15 cellular contexts compared by ENCODE assay signal in genomic region chr1:24693827-24694379, GRCh38. TPM values are rescaled to one million over a fixed set of nuclear protein-coding genes. Genes with fewer than 3 reads are reported as not detected.
DNase-seq lines count a peak whose midpoint lies in the region; ATAC-seq, FAIRE-seq and TF ChIP-seq lines count a peak whose summit lies in the region.
"Had no signal": no experiment of that assay in that cellular context is flagged by ENCODE, and none has a peak within 500 bp of the region (broad histone marks: within the 10 kb centered on the region; RNA-seq: fewer than 3 reads in every experiment).

No MANE protein-coding gene starts in this region.

- no TSS peak for BruUV-seq in endothelial cell of umbilical vein (replicated peaks; lab: Mats Ljungman, UMichigan)

- H3K36me3 Mint-ChIP-seq in activated CD4-positive, alpha-beta memory T cell treated with anti-CD3 and anti-CD28 coated beads, Interleukin-2, amount 10 ng/mL, durations not matched to agents 7 days and 5 days (ENCODE audit: low read depth): no peaks in the 10 kb centered on the region
- no peaks in the 10 kb centered on the region for H3K36me3 Mint-ChIP-seq in activated CD4-positive, alpha-beta memory T cell treated with anti-CD3 and anti-CD28 coated beads for 36 hours
- H3K36me3 Mint-ChIP-seq in memory B cell: no peaks in the 10 kb centered on the region
- H3K36me3 Mint-ChIP-seq: activated naive CD4-positive, alpha-beta T cell treated with anti-CD3 and anti-CD28 coated beads, Interleukin-2, amount 10 ng/mL, durations not matched to agents 7 days and 5 days; T-cell had no signal

- POLR2A ChIA-PET in activated CD4-positive, alpha-beta memory T cell treated with anti-CD3 and anti-CD28 coated beads, Interleukin-2, amount 10 ng/mL, durations not matched to agents 7 days and 5 days (lab: Charles Lee): interaction anchor here (0.9 kb wide), 1 partner anchor 538 kb away, joined by 4 read pairs; the partner anchor contains the start of gene SYF2
- POLR2A ChIA-PET in activated CD4-positive, alpha-beta memory T cell treated with anti-CD3 and anti-CD28 coated beads for 36 hours (lab: Charles Lee): no interaction called here
- POLR2A ChIA-PET in endothelial cell of umbilical vein (lab: Charles Lee): no interaction called here

- CTCF ChIA-PET in activated CD4-positive, alpha-beta memory T cell treated with anti-CD3 and anti-CD28 coated beads, Interleukin-2, amount 10 ng/mL, durations not matched to agents 7 days and 5 days (lab: Charles Lee): interaction anchor here (1.0 to 1.4 kb wide), 3 partner anchors 91 to 141 kb away, joined by 3 to 4 read pairs (median 3); no protein-coding TSS in a partner anchor
- CTCF ChIA-PET in activated CD4-positive, alpha-beta memory T cell treated with anti-CD3 and anti-CD28 coated beads for 36 hours (lab: Charles Lee): interaction anchor here (0.6 to 10.6 kb wide), 2 partner anchors 30 to 133 kb away, joined by 4 to 299 read pairs; no protein-coding TSS in a partner anchor
- CTCF ChIA-PET in endothelial cell of umbilical vein (lab: Charles Lee): interaction anchor here (0.8 to 1.3 kb wide), 3 partner anchors 51 to 141 kb away, joined by 3 to 6 read pairs (median 5); partner anchors contain the start of gene CLIC4

- H3K27me3 Mint-ChIP-seq in activated CD4-positive, alpha-beta memory T cell treated with anti-CD3 and anti-CD28 coated beads, Interleukin-2, amount 10 ng/mL, durations not matched to agents 7 days and 5 days: peaks cover 6% of the 10 kb centered on the region
- peaks cover 1% of the 10 kb centered on the region for H3K27me3 Mint-ChIP-seq in activated CD4-positive, alpha-beta memory T cell treated with anti-CD3 and anti-CD28 coated beads for 36 hours
- H3K27me3 Mint-ChIP-seq in memory B cell: no peaks in the 10 kb centered on the region
- H3K27me3 Mint-ChIP-seq: progenitor cell of endocrine pancreas had no signal

- peaks cover 20% of the 10 kb centered on the region for H3K4me1 ChIP-seq in endothelial cell of umbilical vein (ENCODE audit: control insufficient read depth, extremely low read depth, insufficient read depth, low read length)

- no peaks in the 10 kb centered on the region for H3K9me3 ChIP-seq in endothelial cell of umbilical vein (replicated peaks; ENCODE audit: control insufficient read depth, insufficient read depth, low read length)
- H3K9me3 ChIP-seq: transverse colon had no signal

- no peak overlapping the region for H3K4me2 ChIP-seq in endothelial cell of umbilical vein (ENCODE audit: insufficient read depth, low read length)

- H3K36me3 ChIP-seq in endothelial cell of umbilical vein (ENCODE audit: control insufficient read depth in 2 of 2, extremely low read depth in 1 of 2, insufficient read depth in 2 of 2, low read length in 2 of 2): no peaks in the 10 kb centered on the region
- H3K36me3 ChIP-seq: transverse colon had no signal

- no peak overlapping the region for H3K4me3 Mint-ChIP-seq in activated CD4-positive, alpha-beta memory T cell treated with anti-CD3 and anti-CD28 coated beads, Interleukin-2, amount 10 ng/mL, durations not matched to agents 7 days and 5 days
- no peak overlapping the region for H3K4me3 Mint-ChIP-seq in activated CD4-positive, alpha-beta memory T cell treated with anti-CD3 and anti-CD28 coated beads for 36 hours
- peak overlapping the region; percentile 22 for H3K4me3 Mint-ChIP-seq in memory B cell
- H3K4me3 Mint-ChIP-seq: activated naive CD4-positive, alpha-beta T cell treated with anti-CD3 and anti-CD28 coated beads, Interleukin-2, amount 10 ng/mL, durations not matched to agents 7 days and 5 days; endodermal cell; T-cell had no signal

- H3K27ac ChIP-seq in endothelial cell of umbilical vein (ENCODE audit: insufficient read depth, low read depth, low read length): no peak overlapping the region

- H3K9me3 Mint-ChIP-seq in activated CD4-positive, alpha-beta memory T cell treated with anti-CD3 and anti-CD28 coated beads, Interleukin-2, amount 10 ng/mL, durations not matched to agents 7 days and 5 days: no peaks in the 10 kb centered on the region
- no peaks in the 10 kb centered on the region for H3K9me3 Mint-ChIP-seq in activated CD4-positive, alpha-beta memory T cell treated with anti-CD3 and anti-CD28 coated beads for 36 hours
- H3K9me3 Mint-ChIP-seq in memory B cell: no peaks in the 10 kb centered on the region
- H3K9me3 Mint-ChIP-seq: activated naive CD4-positive, alpha-beta T cell treated with anti-CD3 and anti-CD28 coated beads, Interleukin-2, amount 10 ng/mL, durations not matched to agents 7 days and 5 days; T-cell had no signal

- DNase-seq in activated CD4-positive, alpha-beta memory T cell treated with anti-CD3 and anti-CD28 coated beads, Interleukin-2, amount 10 ng/mL, durations not matched to agents 7 days and 5 days: no peak
- no peak for DNase-seq in activated CD4-positive, alpha-beta memory T cell treated with anti-CD3 and anti-CD28 coated beads for 36 hours
- DNase-seq in endothelial cell of umbilical vein (ENCODE audit: low read depth, low spot score): no peak
- no peak for DNase-seq in memory B cell (ENCODE audit: low spot score in 2 of 2)
- DNase-seq in NCI-H510A (lab: John Stamatoyannopoulos, UW): no peak
- DNase-seq in NCI-H1930 (lab: John Stamatoyannopoulos, UW): no peak
- DNase-seq: activated CD4-positive, CD25-positive, alpha-beta regulatory T cell; activated naive CD4-positive, alpha-beta T cell treated with anti-CD3 and anti-CD28 coated beads, Interleukin-2, amount 10 ng/mL, durations not matched to agents 7 days and 5 days; endodermal cell; transverse colon had no signal

- H3K4me3 ChIP-seq in endothelial cell of umbilical vein (replicated peaks in 1 of 3; ENCODE audit: insufficient read depth in 1 of 3, low read depth in 1 of 3, low read length in 3 of 3): no peak overlapping the region
- H3K4me3 ChIP-seq: transverse colon had no signal

- no peaks in the 10 kb centered on the region for H3K9me1 ChIP-seq in endothelial cell of umbilical vein (replicated peaks; ENCODE audit: control insufficient read depth, extremely low read depth, insufficient read depth, low read length)

- peak; percentile 43 for FAIRE-seq in endothelial cell of umbilical vein (lab: Jason Lieb, UNC)
- FAIRE-seq: bronchial epithelial cell had no signal

- H3K4me1 Mint-ChIP-seq in activated CD4-positive, alpha-beta memory T cell treated with anti-CD3 and anti-CD28 coated beads, Interleukin-2, amount 10 ng/mL, durations not matched to agents 7 days and 5 days: peaks cover 35% of the 10 kb centered on the region
- peaks cover 1% of the 10 kb centered on the region for H3K4me1 Mint-ChIP-seq in activated CD4-positive, alpha-beta memory T cell treated with anti-CD3 and anti-CD28 coated beads for 36 hours (ENCODE audit: low read depth)
- peaks cover 21% of the 10 kb centered on the region for H3K4me1 Mint-ChIP-seq in memory B cell

- no peaks in the 10 kb centered on the region for H3K27me3 ChIP-seq in endothelial cell of umbilical vein (ENCODE audit: control insufficient read depth in 2 of 2, insufficient read depth in 2 of 2, low read length in 2 of 2)
- H3K27me3 ChIP-seq: transverse colon had no signal

- peak overlapping the region; percentile 62 for H2AFZ ChIP-seq in endothelial cell of umbilical vein (ENCODE audit: low read depth, low read length)

- intact Hi-C loops in activated CD4-positive, alpha-beta memory T cell treated with anti-CD3 and anti-CD28 coated beads for 36 hours (cut with micrococcal nuclease): loop anchor here (10.0 kb wide), 1 partner anchor 51 kb away; the partner anchor contains the start of gene CLIC4
- intact Hi-C loops in endothelial cell of umbilical vein (cut with micrococcal nuclease): no loop called here

- peak overlapping the region; percentile 67 for H3K27ac Mint-ChIP-seq in activated CD4-positive, alpha-beta memory T cell treated with anti-CD3 and anti-CD28 coated beads, Interleukin-2, amount 10 ng/mL, durations not matched to agents 7 days and 5 days
- H3K27ac Mint-ChIP-seq in activated CD4-positive, alpha-beta memory T cell treated with anti-CD3 and anti-CD28 coated beads for 36 hours: no peak overlapping the region
- H3K27ac Mint-ChIP-seq in memory B cell: no peak overlapping the region
- H3K27ac Mint-ChIP-seq: activated naive CD4-positive, alpha-beta T cell treated with anti-CD3 and anti-CD28 coated beads, Interleukin-2, amount 10 ng/mL, durations not matched to agents 7 days and 5 days; endodermal cell; progenitor cell of endocrine pancreas had no signal

- dilution Hi-C loops in endothelial cell of umbilical vein (cut with MboI; ENCODE audit: extremely low pct_ligation_motif_present, low sequenced_read_pairs): no loop called here

- no peaks in the 10 kb centered on the region for H3K79me2 ChIP-seq in endothelial cell of umbilical vein (ENCODE audit: control insufficient read depth, insufficient read depth, low read length)

- TF ChIP-seq CTCF in endothelial cell of umbilical vein (IDR thresholded peaks at IDR 0.05; ENCODE audit: extremely low read depth in 1 of 2, insufficient read depth in 1 of 2, low read depth in 1 of 2, low read length in 2 of 2): no peak

- ATAC-seq in memory B cell (ENCODE audit: low read depth) (no peak), HG02571 (IDR thresholded peaks at IDR 0.05; ENCODE audit: unreplicated experiment) (no peak), HG03108 (IDR thresholded peaks at IDR 0.05; ENCODE audit: unreplicated experiment) (no peak)
- ATAC-seq: T-cell had no signal

- TF ChIP-seq POLR2A in endothelial cell of umbilical vein (IDR thresholded peaks at IDR 0.05; ENCODE audit: low read depth, low read length): no peak

- no peaks in the 10 kb centered on the region for H4K20me1 ChIP-seq in endothelial cell of umbilical vein (replicated peaks; ENCODE audit: control insufficient read depth, extremely low read depth, insufficient read depth, low read length)

- H3K9ac ChIP-seq in endothelial cell of umbilical vein (replicated peaks; ENCODE audit: extremely low read depth, insufficient read depth, low read length): no peak overlapping the region

RNA-seq across cellular contexts. Expression of gene SRRM1, which starts 50.8 kb away (rescaled TPM):
- total RNA-seq in activated CD4-positive, alpha-beta memory T cell treated with anti-CD3 and anti-CD28 coated beads, Interleukin-2, amount 10 ng/mL, durations not matched to agents 7 days and 5 days: 100 to 1,000 TPM; 172 to 183 TPM
- 100 to 1,000 TPM; 225 to 227 TPM for total RNA-seq in activated CD4-positive, alpha-beta memory T cell treated with anti-CD3 and anti-CD28 coated beads for 36 hours
- total RNA-seq in endothelial cell of umbilical vein: 157 and 163 TPM in 2 replicates
- 30.9 and 39.7 TPM in 2 replicates for polyA plus RNA-seq in endothelial cell of umbilical vein
- 48.0 and 64.2 TPM in 2 replicates for polyA plus RNA-seq in endothelial cell of umbilical vein (2011; cell fraction: cytosol; rRNA removed)
- 124 and 146 TPM in 2 replicates for polyA plus RNA-seq in endothelial cell of umbilical vein (2011; cell fraction: nucleus; rRNA removed)
- polyA plus RNA-seq in endothelial cell of umbilical vein (2012): 47.7 and 57.8 TPM in 2 replicates
- polyA minus RNA-seq in endothelial cell of umbilical vein: 58.9 and 66.5 TPM in 2 replicates
- polyA minus RNA-seq in endothelial cell of umbilical vein (2011; cell fraction: cytosol; rRNA and poly(A)+ RNA removed): 36.9 TPM
- 109 and 157 TPM in 2 replicates for polyA minus RNA-seq in endothelial cell of umbilical vein (2011; cell fraction: nucleus; rRNA and poly(A)+ RNA removed)

RNA-seq across cellular contexts. Expression of gene CLIC4, which starts 51.3 kb away (rescaled TPM):
- 10 to 100 TPM; 28.9 to 30.6 TPM for total RNA-seq in activated CD4-positive, alpha-beta memory T cell treated with anti-CD3 and anti-CD28 coated beads, Interleukin-2, amount 10 ng/mL, durations not matched to agents 7 days and 5 days
- total RNA-seq in activated CD4-positive, alpha-beta memory T cell treated with anti-CD3 and anti-CD28 coated beads for 36 hours: 10 to 100 TPM; 25.5 to 26.3 TPM
- total RNA-seq in endothelial cell of umbilical vein: 330 and 333 TPM in 2 replicates
- 76.6 and 97.5 TPM in 2 replicates for polyA plus RNA-seq in endothelial cell of umbilical vein
- 122 and 128 TPM in 2 replicates for polyA plus RNA-seq in endothelial cell of umbilical vein (2011; cell fraction: cytosol; rRNA removed)
- 67.0 and 84.4 TPM in 2 replicates for polyA plus RNA-seq in endothelial cell of umbilical vein (2011; cell fraction: nucleus; rRNA removed)
- polyA plus RNA-seq in endothelial cell of umbilical vein (2012): 156 and 227 TPM in 2 replicates
- polyA minus RNA-seq in endothelial cell of umbilical vein: 74.9 and 89.1 TPM in 2 replicates
- polyA minus RNA-seq in endothelial cell of umbilical vein (2011; cell fraction: cytosol; rRNA and poly(A)+ RNA removed): 65.3 TPM
- polyA minus RNA-seq in endothelial cell of umbilical vein (2011; cell fraction: nucleus; rRNA and poly(A)+ RNA removed): 74.6 and 101 TPM in 2 replicates

Comparison
In these comparisons a context has a peak if more than half of its experiments do, and no peak if none do; other contexts are left out.
1. RNA of gene CLIC4, which starts 51.3 kb away (total RNA-seq): 330 to 333 TPM in endothelial cell of umbilical vein; 28.9 to 30.6 TPM in activated CD4-positive, alpha-beta memory T cell treated with anti-CD3 and anti-CD28 coated beads, Interleukin-2, amount 10 ng/mL, durations not matched to agents 7 days and 5 days and 25.5 to 26.3 TPM in activated CD4-positive, alpha-beta memory T cell treated with anti-CD3 and anti-CD28 coated beads for 36 hours; every median in the first group is over 10 times any median in the second.